ENCODE assay signal across 8 cellular contexts in genomic region chr10:102242118-102242485, GRCh38. TPM values are rescaled to one million over a fixed set of nuclear protein-coding genes. Genes with fewer than 3 reads are reported as not detected.
DNase-seq lines count a peak whose midpoint lies in the region; ATAC-seq and TF ChIP-seq lines count a peak whose summit lies in the region.

No MANE protein-coding gene starts in this region.

- H3K4me1 Mint-ChIP-seq in activated naive CD4-positive, alpha-beta T cell treated with anti-CD3 and anti-CD28 coated beads, Interleukin-2, amount 50 U/mL, for 24 hours = peaks cover 37% of the 10 kb centered on the region

- H3K27me3 Mint-ChIP-seq in activated naive CD4-positive, alpha-beta T cell treated with anti-CD3 and anti-CD28 coated beads, Interleukin-2, amount 50 U/mL, for 24 hours = peaks cover 22% of the 10 kb centered on the region

- H3K56ac ChIP-seq in mesendoderm (ENCODE audit: low read length) = peak overlapping the region; percentile 69

- H4K5ac ChIP-seq in mesendoderm (ENCODE audit: low read length) = no peak overlapping the region

- no peak overlapping the region for H3K18ac ChIP-seq in mesendoderm (ENCODE audit: low read length)

- no peak overlapping the region for H3K27ac ChIP-seq in brain microvascular endothelial cell
- no peak overlapping the region for H3K27ac ChIP-seq in mesendoderm (ENCODE audit: low read depth, low read length)
- H3K27ac ChIP-seq in upper lobe of left lung = no peak overlapping the region

- H3K23ac ChIP-seq in mesendoderm (ENCODE audit: low read length) = no peak overlapping the region

- H3K4me1 ChIP-seq in mesendoderm (ENCODE audit: control insufficient read depth, low read depth, low read length) = peaks cover 10% of the 10 kb centered on the region
- H3K4me1 ChIP-seq in upper lobe of left lung = peaks cover 29 to 43% (median 37%) of the 10 kb centered on the region in 4 donors

- ATAC-seq in upper lobe of left lung (ENCODE audit: low FRiP score in 2 of 2) (no peak), GM21619 (IDR thresholded peaks at IDR 0.05; ENCODE audit: unreplicated experiment) (no peak)

- no peaks in the 10 kb centered on the region for H3K36me3 ChIP-seq in brain microvascular endothelial cell (replicated peaks)
- no peaks in the 10 kb centered on the region for H3K36me3 ChIP-seq in mesendoderm (ENCODE audit: control insufficient read depth, insufficient read depth, low read length)
- H3K36me3 ChIP-seq in upper lobe of left lung = no peaks in the 10 kb centered on the region

- no peaks in the 10 kb centered on the region for H3K9me3 Mint-ChIP-seq in activated naive CD4-positive, alpha-beta T cell treated with anti-CD3 and anti-CD28 coated beads, Interleukin-2, amount 50 U/mL, for 24 hours

- H3K9me3 ChIP-seq in upper lobe of left lung = no peaks in the 10 kb centered on the region

- H3K27ac Mint-ChIP-seq in activated naive CD4-positive, alpha-beta T cell treated with anti-CD3 and anti-CD28 coated beads, Interleukin-2, amount 50 U/mL, for 24 hours = peak overlapping the region; percentile 79

- no peak for TF ChIP-seq CTCF in brain microvascular endothelial cell (IDR thresholded peaks at IDR 0.05; ENCODE audit: low read depth, low read length, missing control alignments)
- TF ChIP-seq CTCF in upper lobe of left lung (IDR thresholded peaks at IDR 0.05) = no peak

- H3K27me3 ChIP-seq in brain microvascular endothelial cell (replicated peaks) (peaks cover 7% of the 10 kb centered on the region), mesendoderm (ENCODE audit: insufficient read depth, low read length, poor library complexity) (peaks cover 28% of the 10 kb centered on the region), upper lobe of left lung (peaks cover 0 to 13% (median 3%) of the 10 kb centered on the region in 4 donors)

- no peak for DNase-seq in activated naive CD4-positive, alpha-beta T cell treated with Interleukin-2 at 50 U/mL for 16 hours
- DNase-seq in brain microvascular endothelial cell (no peak), mesendoderm (no peak), upper lobe of left lung (no peak), middle frontal gyrus (ENCODE audit: extremely low spot score, low spot score) (no peak), GM19238 (ENCODE audit: insufficient read length, low spot score) (no peak)

- WGBS in mesendoderm (ENCODE audit: extremely low coverage, insufficient coverage, low lambda C conversion rate) = no CpG with 5 or more reads among the region's 7 CpGs
- WGBS in upper lobe of left lung, 2 donors = 20 to 39% methylated on average over 6 to 7 of the region's 7 CpGs

- no peak overlapping the region for H3K4ac ChIP-seq in mesendoderm (ENCODE audit: low read depth, low read length)

- peak overlapping the region; percentile 43 for H3K4me2 ChIP-seq in mesendoderm (ENCODE audit: low read length)

- H3K4me3 ChIP-seq in brain microvascular endothelial cell (ENCODE audit: low read depth, low read length) (peak overlapping the region; percentile 68), mesendoderm (ENCODE audit: low read length) (no peak overlapping the region), upper lobe of left lung (peak overlapping the region in 3 of 4 donors; percentile 59 to 61 (median 59))

- H3K36me3 Mint-ChIP-seq in activated naive CD4-positive, alpha-beta T cell treated with anti-CD3 and anti-CD28 coated beads, Interleukin-2, amount 50 U/mL, for 24 hours = peaks cover 3% of the 10 kb centered on the region

- peaks cover 12% of the 10 kb centered on the region for H3K79me2 ChIP-seq in mesendoderm (ENCODE audit: control insufficient read depth, insufficient read depth, low read length)

- H2BK5ac ChIP-seq in mesendoderm (ENCODE audit: low read length) = no peak overlapping the region

- no peak overlapping the region for H2BK120ac ChIP-seq in mesendoderm (ENCODE audit: low read depth, low read length)

- in situ Hi-C loops in brain microvascular endothelial cell (cut with HindIII; ENCODE audit: low pct_ligation_motif_present, low sequenced_read_pairs) = no loop called here

- H3K4me3 Mint-ChIP-seq in activated naive CD4-positive, alpha-beta T cell treated with anti-CD3 and anti-CD28 coated beads, Interleukin-2, amount 50 U/mL, for 24 hours = peak overlapping the region; percentile 94

- H2BK15ac ChIP-seq in mesendoderm (replicated peaks; ENCODE audit: low read depth) = no peak overlapping the region

- no peak for TF ChIP-seq EP300 in upper lobe of left lung (IDR thresholded peaks at IDR 0.05)

- H3K79me1 ChIP-seq in mesendoderm (ENCODE audit: low read length) = peaks cover 8% of the 10 kb centered on the region

- peak overlapping the region; percentile 4 for H3K9ac ChIP-seq in mesendoderm (ENCODE audit: low read length)

- no peak overlapping the region for H4K8ac ChIP-seq in mesendoderm (ENCODE audit: low read depth, low read length)

- no peak for TF ChIP-seq POLR2A in upper lobe of left lung (IDR thresholded peaks at IDR 0.05)

- H2AK5ac ChIP-seq in mesendoderm (ENCODE audit: low read length) = no peak overlapping the region

RNA-seq across cellular contexts. Expression of gene PITX3, which starts 0.8 kb away (rescaled TPM):
- 0.11 TPM for polyA plus RNA-seq in mesendoderm (2013, experiment 1 of 2)
- 0.13 TPM for polyA plus RNA-seq in mesendoderm (2013, experiment 2 of 2)
- total RNA-seq in upper lobe of left lung = under 1 TPM in 1 of 6 donors, not detected in 5; 0.61 TPM

RNA-seq across cellular contexts. Expression of gene GBF1, which starts 3.2 kb away (rescaled TPM):
- 11.9 TPM for polyA plus RNA-seq in mesendoderm (2013, experiment 1 of 2)
- 11.5 TPM for polyA plus RNA-seq in mesendoderm (2013, experiment 2 of 2)
- total RNA-seq in upper lobe of left lung = 10 to 100 TPM; 36.7 to 59.7 (median 44.4) TPM

RNA-seq across cellular contexts. Expression of gene ELOVL3, which starts 16.0 kb away (rescaled TPM):
- 0.06 TPM for polyA plus RNA-seq in mesendoderm (2013, experiment 1 of 2)
- 0.06 TPM for polyA plus RNA-seq in mesendoderm (2013, experiment 2 of 2)
- total RNA-seq in upper lobe of left lung = 1 to 10 TPM in 2 of 6 donors, under 1 TPM in 1, not detected in 3; 0.46 to 2.7 (median 1.1) TPM
